ENCODE assay signal across 1 cellular context in the genomic region with DNA sequence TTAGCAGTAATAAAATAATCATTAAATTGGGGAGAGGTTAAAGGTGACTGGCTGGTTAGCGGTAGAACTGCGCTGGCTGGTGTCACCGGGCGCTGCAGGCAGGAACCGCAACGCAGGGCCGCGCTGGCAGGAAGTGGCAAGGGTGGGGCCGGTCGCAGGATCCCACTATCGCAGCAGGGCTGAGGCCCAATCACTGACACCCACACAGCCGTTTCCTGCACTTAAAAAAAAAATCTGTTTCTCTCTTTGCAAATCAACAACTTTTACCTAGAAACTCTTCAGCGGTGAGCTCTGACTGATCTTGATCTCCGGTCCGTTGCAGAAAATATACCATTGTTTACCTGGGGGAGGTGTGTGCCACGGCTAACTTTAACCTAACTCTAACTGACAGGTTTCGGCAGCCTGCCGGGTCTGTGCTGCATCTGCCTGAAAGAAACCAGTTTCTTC.
TF ChIP-seq lines count a peak whose summit lies in the region.

No MANE protein-coding gene starts in this region.

TF ChIP-seq in K562, 482 proteins besides CTCF, POLR2A, EP300 and RAD21 (continued from another document):
- no peak for TF ChIP-seq SP2 (IDR thresholded peaks at IDR 0.05; ENCODE audit: extremely low read depth, low read depth, low read length, poor library complexity, severe bottlenecking)
- no peak for TF ChIP-seq FOXJ2 (tag; IDR thresholded peaks at IDR 0.05)
- TF ChIP-seq, protein P1, sequence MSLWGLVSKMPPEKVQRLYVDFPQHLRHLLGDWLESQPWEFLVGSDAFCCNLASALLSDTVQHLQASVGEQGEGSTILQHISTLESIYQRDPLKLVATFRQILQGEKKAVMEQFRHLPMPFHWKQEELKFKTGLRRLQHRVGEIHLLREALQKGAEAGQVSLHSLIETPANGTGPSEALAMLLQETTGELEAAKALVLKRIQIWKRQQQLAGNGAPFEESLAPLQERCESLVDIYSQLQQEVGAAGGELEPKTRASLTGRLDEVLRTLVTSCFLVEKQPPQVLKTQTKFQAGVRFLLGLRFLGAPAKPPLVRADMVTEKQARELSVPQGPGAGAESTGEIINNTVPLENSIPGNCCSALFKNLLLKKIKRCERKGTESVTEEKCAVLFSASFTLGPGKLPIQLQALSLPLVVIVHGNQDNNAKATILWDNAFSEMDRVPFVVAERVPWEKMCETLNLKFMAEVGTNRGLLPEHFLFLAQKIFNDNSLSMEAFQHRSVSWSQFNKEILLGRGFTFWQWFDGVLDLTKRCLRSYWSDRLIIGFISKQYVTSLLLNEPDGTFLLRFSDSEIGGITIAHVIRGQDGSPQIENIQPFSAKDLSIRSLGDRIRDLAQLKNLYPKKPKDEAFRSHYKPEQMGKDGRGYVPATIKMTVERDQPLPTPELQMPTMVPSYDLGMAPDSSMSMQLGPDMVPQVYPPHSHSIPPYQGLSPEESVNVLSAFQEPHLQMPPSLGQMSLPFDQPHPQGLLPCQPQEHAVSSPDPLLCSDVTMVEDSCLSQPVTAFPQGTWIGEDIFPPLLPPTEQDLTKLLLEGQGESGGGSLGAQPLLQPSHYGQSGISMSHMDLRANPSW (CRISPR knock-in tag; IDR thresholded peaks at IDR 0.05): no peak
- no peak for TF ChIP-seq SMAD3 (CRISPR knock-in tag; conservative IDR thresholded peaks at IDR 0.05)
- no peak for TF ChIP-seq PURB (CRISPR knock-in tag; IDR thresholded peaks at IDR 0.05; ENCODE audit: low read depth)
- no peak for TF ChIP-seq ZBTB8A (IDR thresholded peaks at IDR 0.05; ENCODE audit: partially characterized antibody)
